ENCODE assay signal across 8 cellular contexts in the genomic region with DNA sequence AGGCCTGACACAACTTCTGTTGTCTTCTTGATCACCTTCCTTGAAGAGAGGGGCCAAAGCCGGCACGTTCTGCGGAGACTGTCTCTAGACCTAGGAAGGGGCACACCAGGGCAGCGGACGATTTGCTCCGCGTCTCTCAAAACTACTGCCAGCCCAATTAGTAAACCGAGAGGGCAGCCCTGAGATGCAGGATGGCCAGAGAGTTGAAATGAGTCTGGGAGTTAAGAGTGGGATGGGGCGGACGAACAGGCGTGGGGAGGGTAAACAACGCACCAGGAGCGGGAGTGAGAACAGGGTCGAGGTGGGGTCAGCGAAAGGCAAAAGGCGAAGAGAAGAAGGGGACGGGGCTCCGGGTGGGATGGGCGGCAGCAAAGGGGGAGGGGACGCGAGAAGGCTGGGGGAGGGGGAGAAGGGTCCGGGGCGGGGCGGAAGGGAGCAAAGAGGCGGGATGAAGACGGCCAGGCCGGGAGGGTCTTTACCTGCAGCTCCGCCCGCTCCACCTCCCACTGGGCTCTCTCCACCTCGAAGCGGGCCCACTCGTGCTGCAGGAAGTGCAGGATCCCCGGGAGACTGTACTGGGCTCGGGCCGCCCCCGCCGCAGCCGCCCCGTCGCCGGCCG.
A peak's percentile ranks its signal among the peaks of the same experiment; 100 is the strongest.
DNase-seq lines count a peak whose midpoint lies in the region; ATAC-seq lines count a peak whose summit lies in the region.

No MANE protein-coding gene starts in this region.

- peak overlapping the region; percentile 76 for H3K27ac ChIP-seq in HUES6 (ENCODE audit: low read depth, low read length)

- no peaks in the 10 kb centered on the region for H3K9me3 ChIP-seq in HUES6 (ENCODE audit: control insufficient read depth, insufficient read depth, low read depth, low read length)

- H3K9ac ChIP-seq in HUES6 (ENCODE audit: low read length) = peak overlapping the region; percentile 74

- DNase-seq in D341Med (ENCODE audit: low spot score) (peak; percentile 73), T-helper 2 cell (peak in 4 of 5 experiments; percentile 3 to 27 (median 4)), left kidney (ENCODE audit: low read depth, low spot score) (peak; percentile 90), amniotic stem cell (lab: John Stamatoyannopoulos, UW) (no peak)
- peak; percentile 4 for DNase-seq in central memory CD4-positive, alpha-beta T cell
- peak in 2 of 3 experiments; percentile 2 to 38 for DNase-seq in stimulated activated CD4-positive, alpha-beta T cell treated with anti-CD3 and anti-CD28 coated beads, TNF-alpha, amount 100 ng/mL, for 4 hours (ENCODE audit: low read depth in 3 of 3)

- peak; percentile 36 for ATAC-seq in GM21390 (IDR thresholded peaks at IDR 0.05; ENCODE audit: unreplicated experiment)

- no peaks in the 10 kb centered on the region for H3K36me3 ChIP-seq in HUES6 (ENCODE audit: control insufficient read depth, insufficient read depth, low read length)

- no peaks in the 10 kb centered on the region for H3K27me3 ChIP-seq in HUES6 (ENCODE audit: control insufficient read depth, insufficient read depth, low read length)

- H3K4me3 ChIP-seq in HUES6 (ENCODE audit: low read depth, low read length) = peak overlapping the region; percentile 99

- peaks cover 45% of the 10 kb centered on the region for H3K4me1 ChIP-seq in HUES6 (ENCODE audit: control insufficient read depth, insufficient read depth, low read length)
